Comparison of ENCODE assay signal across 13 cellular contexts in genomic region chr4:116636917-116637316, GRCh38.
DNase-seq lines count a peak whose midpoint lies in the region; ATAC-seq and TF ChIP-seq lines count a peak whose summit lies in the region.
"Had no signal": no experiment of that assay in that cellular context is flagged by ENCODE, and none has a peak within 500 bp of the region (broad histone marks: within the 10 kb centered on the region; RNA-seq: fewer than 3 reads in every experiment).

No MANE protein-coding gene starts in this region.

- H3K4me1 ChIP-seq in OCI-LY3 (ENCODE audit: low read length): peaks cover 11% of the 10 kb centered on the region
- H3K4me1 ChIP-seq: tibial nerve had no signal

- H4K20me1 ChIP-seq in OCI-LY3 (ENCODE audit: insufficient read depth, low read length): no peaks in the 10 kb centered on the region

- DNase-seq in stimulated activated naive CD4-positive, alpha-beta T cell (lab: John Stamatoyannopoulos, UW): no peak
- DNase-seq in activated naive CD4-positive, alpha-beta T cell treated with anti-CD3 and anti-CD28 coated beads, Interleukin-2, amount 10 ng/mL, durations not matched to agents 7 days and 5 days: no peak
- DNase-seq in CD1c-positive myeloid dendritic cell (ENCODE audit: extremely low spot score) (no peak), RKO (ENCODE audit: low spot score) (no peak)
- DNase-seq: NCI-H774 had no signal

- no peak overlapping the region for H3K9ac ChIP-seq in OCI-LY3 (ENCODE audit: low read length)

- H3K27me3 ChIP-seq in OCI-LY3 (ENCODE audit: low read depth, low read length): no peaks in the 10 kb centered on the region
- H3K27me3 ChIP-seq: tibial nerve had no signal

- H3K27me3 Mint-ChIP-seq in activated naive CD4-positive, alpha-beta T cell treated with anti-CD3 and anti-CD28 coated beads, Interleukin-2, amount 10 ng/mL, durations not matched to agents 7 days and 5 days: no peaks in the 10 kb centered on the region
- H3K27me3 Mint-ChIP-seq: activated T-helper 17 cell treated with anti-CD3 and anti-CD28 coated beads, Interleukin-2, amount 50 U/mL, for 72 hours had no signal

- H3K27ac Mint-ChIP-seq in activated naive CD4-positive, alpha-beta T cell treated with anti-CD3 and anti-CD28 coated beads, Interleukin-2, amount 10 ng/mL, durations not matched to agents 7 days and 5 days: no peak overlapping the region
- H3K27ac Mint-ChIP-seq: activated T-helper 17 cell treated with anti-CD3 and anti-CD28 coated beads, Interleukin-2, amount 50 U/mL, for 72 hours had no signal

- H3K36me3 ChIP-seq in OCI-LY3 (replicated peaks; ENCODE audit: low read depth, low read length): no peaks in the 10 kb centered on the region
- H3K36me3 ChIP-seq: tibial nerve had no signal

- CTCF ChIA-PET in activated naive CD4-positive, alpha-beta T cell treated with anti-CD3 and anti-CD28 coated beads, Interleukin-2, amount 10 ng/mL, durations not matched to agents 7 days and 5 days (lab: Charles Lee): no interaction called here

- no peaks in the 10 kb centered on the region for H3K36me3 Mint-ChIP-seq in activated naive CD4-positive, alpha-beta T cell treated with anti-CD3 and anti-CD28 coated beads, Interleukin-2, amount 10 ng/mL, durations not matched to agents 7 days and 5 days

- peak; percentile 99 for ATAC-seq in GM18861 (IDR thresholded peaks at IDR 0.05; ENCODE audit: unreplicated experiment)
- ATAC-seq in GM21529 (IDR thresholded peaks at IDR 0.05; ENCODE audit: unreplicated experiment): peak; percentile 98
- ATAC-seq in HG03108 (IDR thresholded peaks at IDR 0.05; ENCODE audit: unreplicated experiment): peak; percentile 85
- ATAC-seq: activated T-helper 17 cell treated with anti-CD3 and anti-CD28 coated beads, Interleukin-2, amount 50 U/mL, for 72 hours; left lobe of liver had no signal

- no peak overlapping the region for H3K4me3 ChIP-seq in OCI-LY3 (ENCODE audit: low read length)
- H3K4me3 ChIP-seq: tibial nerve had no signal

- no peaks in the 10 kb centered on the region for H3K79me2 ChIP-seq in OCI-LY3 (ENCODE audit: low read length)

- H2AFZ ChIP-seq in OCI-LY3 (ENCODE audit: low read depth, low read length): no peak overlapping the region

- no peak overlapping the region for H3K27ac ChIP-seq in OCI-LY3 (ENCODE audit: low read length)
- H3K27ac ChIP-seq: tibial nerve, VCaP had no signal

- H3K4me2 ChIP-seq in OCI-LY3 (ENCODE audit: low read length): peak overlapping the region; percentile 4; the same call in 1 of the 2 replicates

- H3K4me3 Mint-ChIP-seq in activated naive CD4-positive, alpha-beta T cell treated with anti-CD3 and anti-CD28 coated beads, Interleukin-2, amount 10 ng/mL, durations not matched to agents 7 days and 5 days: no peak overlapping the region
- H3K4me3 Mint-ChIP-seq: activated T-helper 17 cell treated with anti-CD3 and anti-CD28 coated beads, Interleukin-2, amount 50 U/mL, for 72 hours had no signal

- no peaks in the 10 kb centered on the region for H3K9me3 Mint-ChIP-seq in activated naive CD4-positive, alpha-beta T cell treated with anti-CD3 and anti-CD28 coated beads, Interleukin-2, amount 10 ng/mL, durations not matched to agents 7 days and 5 days
- H3K9me3 Mint-ChIP-seq: activated T-helper 17 cell treated with anti-CD3 and anti-CD28 coated beads, Interleukin-2, amount 50 U/mL, for 72 hours had no signal

- no peaks in the 10 kb centered on the region for H3K4me1 Mint-ChIP-seq in activated naive CD4-positive, alpha-beta T cell treated with anti-CD3 and anti-CD28 coated beads, Interleukin-2, amount 10 ng/mL, durations not matched to agents 7 days and 5 days
- H3K4me1 Mint-ChIP-seq: activated T-helper 17 cell treated with anti-CD3 and anti-CD28 coated beads, Interleukin-2, amount 50 U/mL, for 72 hours had no signal

- TF ChIP-seq CTCF in OCI-LY3 (IDR thresholded peaks at IDR 0.05; ENCODE audit: low read depth, low read length): no peak

- H3K9me3 ChIP-seq in OCI-LY3 (ENCODE audit: insufficient read depth, low read length): no peaks in the 10 kb centered on the region
- H3K9me3 ChIP-seq: tibial nerve had no signal
